14 cellular contexts compared by ENCODE assay signal in genomic region chr17:69869667-69870066, GRCh38.
A peak's percentile ranks its signal among the peaks of the same experiment; 100 is the strongest.
DNase-seq lines count a peak whose midpoint lies in the region; ATAC-seq, FAIRE-seq and TF ChIP-seq lines count a peak whose summit lies in the region.
"Had no signal": no experiment of that assay in that cellular context is flagged by ENCODE, and none has a peak within 500 bp of the region (broad histone marks: within the 10 kb centered on the region; RNA-seq: fewer than 3 reads in every experiment).

No MANE protein-coding gene starts in this region.

- H3K79me2 ChIP-seq in PC-3 (ENCODE audit: low read length), result no peaks in the 10 kb centered on the region

- H3K9me3 Mint-ChIP-seq in CD8-positive, alpha-beta memory T cell, result peaks cover 3 to 6% (median 6%) of the 10 kb centered on the region in 5 donors

- H3K4me3 Mint-ChIP-seq in CD8-positive, alpha-beta memory T cell, result no peak overlapping the region
- H3K4me3 Mint-ChIP-seq: stimulated activated naive CD8-positive, alpha-beta T cell treated with anti-CD3 and anti-CD28 coated beads, Interleukin-15, Interleukin-2, amounts not matched to agents 100 ng/mL and 50 ng/mL, for 24 hours had no signal

- no peaks in the 10 kb centered on the region for H3K36me3 ChIP-seq in PC-3 (ENCODE audit: low read depth, low read length)
- no peaks in the 10 kb centered on the region for H3K36me3 ChIP-seq in CD8-positive, alpha-beta memory T cell (ENCODE audit: insufficient read depth, low read length)
- H3K36me3 ChIP-seq: colonic mucosa had no signal

- H3K9me2 ChIP-seq in PC-3 (replicated peaks; ENCODE audit: low read length), result no peaks in the 10 kb centered on the region

- TF ChIP-seq POLR2A in GM12891 (IDR thresholded peaks at IDR 0.05; ENCODE audit: low read depth, low read length), result no peak

- H3K4me1 Mint-ChIP-seq in CD8-positive, alpha-beta memory T cell, result no peaks in the 10 kb centered on the region

- H3F3A ChIP-seq in PC-3 (ENCODE audit: low read length, unreplicated experiment), result no peaks in the 10 kb centered on the region

- H3K9me3 ChIP-seq in PC-3 (ENCODE audit: low read length), result no peaks in the 10 kb centered on the region
- no peaks in the 10 kb centered on the region for H3K9me3 ChIP-seq in CD8-positive, alpha-beta memory T cell (ENCODE audit: low read length)
- H3K9me3 ChIP-seq: colonic mucosa had no signal

- TF ChIP-seq CTCF in GM20000 (IDR thresholded peaks at IDR 0.05; ENCODE audit: extremely low read depth, missing control alignments) (no peak), PC-3 (conservative IDR thresholded peaks at IDR 0.05; ENCODE audit: low read depth, low read length) (no peak)

- ATAC-seq in HG02981 (IDR thresholded peaks at IDR 0.05; ENCODE audit: unreplicated experiment) (peak; percentile 75), PC-3 (no peak)

- intact Hi-C loops in PC-3 (cut with micrococcal nuclease), result loop anchor here (5.0 kb wide), 2 partner anchors 262 to 273 kb away; no protein-coding TSS in a partner anchor

- peak overlapping the region; percentile 66 for H3K27ac ChIP-seq in PC-3 (ENCODE audit: low read length)
- no peak overlapping the region for H3K27ac ChIP-seq in CD8-positive, alpha-beta memory T cell (ENCODE audit: low read depth, low read length)
- H3K27ac ChIP-seq: colonic mucosa had no signal

- no peak overlapping the region for H3K4me3 ChIP-seq in PC-3 (ENCODE audit: low read length)
- H3K4me3 ChIP-seq in CD8-positive, alpha-beta memory T cell (ENCODE audit: low read length), result no peak overlapping the region
- H3K4me3 ChIP-seq: colonic mucosa had no signal

- H3K4me1 ChIP-seq in PC-3 (ENCODE audit: insufficient read depth, low read length), result peaks cover 35% of the 10 kb centered on the region
- no peaks in the 10 kb centered on the region for H3K4me1 ChIP-seq in CD8-positive, alpha-beta memory T cell (ENCODE audit: insufficient read depth, low read length)
- H3K4me1 ChIP-seq: colonic mucosa had no signal

- no TSS peak for BruUV-seq in PC-3 (replicated peaks; lab: Mats Ljungman, UMichigan)

- CTCF ChIA-PET in PC-3 (lab: Charles Lee), result interaction anchor here (0.6 kb wide), 1 partner anchor 330 kb away, joined by 9 read pairs; no protein-coding TSS in a partner anchor
- CTCF ChIA-PET in CD8-positive, alpha-beta memory T cell (lab: Charles Lee), result no interaction called here

- no peaks in the 10 kb centered on the region for H3K27me3 Mint-ChIP-seq in CD8-positive, alpha-beta memory T cell
- H3K27me3 Mint-ChIP-seq: stimulated activated naive CD8-positive, alpha-beta T cell treated with anti-CD3 and anti-CD28 coated beads, Interleukin-15, Interleukin-2, amounts not matched to agents 100 ng/mL and 50 ng/mL, for 24 hours had no signal

- H3K4me2 ChIP-seq in PC-3 (ENCODE audit: low read length), result peak overlapping the region; percentile 19

- no peaks in the 10 kb centered on the region for H3K36me3 Mint-ChIP-seq in CD8-positive, alpha-beta memory T cell

- H3K9ac ChIP-seq in PC-3 (ENCODE audit: low read length), result no peak overlapping the region

- no peak overlapping the region for H2AFZ ChIP-seq in PC-3 (ENCODE audit: low read length)

- FAIRE-seq in GM12891 (lab: Jason Lieb, UNC), result no peak

- no peak overlapping the region for H3K27ac Mint-ChIP-seq in CD8-positive, alpha-beta memory T cell
- H3K27ac Mint-ChIP-seq: stimulated activated naive CD8-positive, alpha-beta T cell treated with anti-CD3 and anti-CD28 coated beads, Interleukin-15, Interleukin-2, amounts not matched to agents 100 ng/mL and 50 ng/mL, for 24 hours had no signal

- no peaks in the 10 kb centered on the region for H3K27me3 ChIP-seq in PC-3 (ENCODE audit: low read length)
- no peaks in the 10 kb centered on the region for H3K27me3 ChIP-seq in CD8-positive, alpha-beta memory T cell (ENCODE audit: insufficient read depth, low read length, poor library complexity, severe bottlenecking)
- H3K27me3 ChIP-seq: colonic mucosa had no signal

- POLR2A ChIA-PET in PC-3 (lab: Charles Lee; ENCODE audit: unreplicated experiment), result interaction anchor here (0.6 kb wide), 1 partner anchor 16 kb away, joined by 25 read pairs; no protein-coding TSS in a partner anchor
- POLR2A ChIA-PET in CD8-positive, alpha-beta memory T cell (lab: Charles Lee), result no interaction called here

- H4K20me1 ChIP-seq in PC-3 (ENCODE audit: low read length), result no peaks in the 10 kb centered on the region

- DNase-seq in GM12891 (ENCODE audit: insufficient read length, low spot score) (peak; percentile 2), GM20000 (ENCODE audit: low spot score) (peak; percentile 26), PC-3 (no peak), NCI-H2107 (lab: John Stamatoyannopoulos, UW) (no peak), Kasumi-1 (lab: John Stamatoyannopoulos, UW) (no peak), epidermal melanocyte (ENCODE audit: insufficient read length, low spot score) (no peak)
- DNase-seq in CD8-positive, alpha-beta memory T cell, result no peak
- DNase-seq: activated CD4-positive, CD25-positive, alpha-beta regulatory T cell; activated naive CD4-positive, alpha-beta T cell; colonic mucosa; glutamatergic neuron; NCI-H1436 treated with DMSO at 0.1 percent for 48 hours had no signal

TF ChIP-seq in GM12891, 5 proteins besides CTCF, POLR2A, EP300 and RAD21:
- TF ChIP-seq POLR2AphosphoS5 (IDR thresholded peaks at IDR 0.05; ENCODE audit: low read depth, low read length), result no peak
- no peak for TF ChIP-seq PAX5 (IDR thresholded peaks at IDR 0.05; ENCODE audit: insufficient read depth, low read length, severe bottlenecking)
- TF ChIP-seq SPI1 (IDR thresholded peaks at IDR 0.05; ENCODE audit: low read depth, low read length), result no peak
- no peak for TF ChIP-seq POU2F2 (IDR thresholded peaks at IDR 0.05; ENCODE audit: low read depth, low read length)
- no peak for TF ChIP-seq TAF1 (IDR thresholded peaks at IDR 0.05; ENCODE audit: low read depth, low read length)

Comparison
In these comparisons a context has a peak if more than half of its experiments do, and no peak if none do; other contexts are left out.
1. DNase-seq: peak in GM12891 (single experiment) and GM20000 (single experiment); none in PC-3 (single experiment), NCI-H2107 (single experiment), Kasumi-1 (0 of 2), CD8-positive, alpha-beta memory T cell (0 of 5) and epidermal melanocyte (single experiment).